Comparison of ENCODE assay signal across 9 cellular contexts in genomic region chr7:44201813-44202212, GRCh38. TPM values are rescaled to one million over a fixed set of nuclear protein-coding genes. Genes with fewer than 3 reads are reported as not detected.
DNase-seq lines count a peak whose midpoint lies in the region; TF ChIP-seq lines count a peak whose summit lies in the region.
"Had no signal": no experiment of that assay in that cellular context is flagged by ENCODE, and none has a peak within 500 bp of the region (broad histone marks: within the 10 kb centered on the region; RNA-seq: fewer than 3 reads in every experiment).

No MANE protein-coding gene starts in this region.

- DNase-seq in GM03348 (ENCODE audit: low spot score) = peak; percentile 47
- DNase-seq in RKO (ENCODE audit: low spot score) = peak; percentile 61
- DNase-seq in esophagus muscularis mucosa (ENCODE audit: extremely low spot score) = no peak
- peak; percentile 4 for DNase-seq in posterior vena cava (ENCODE audit: low spot score)
- DNase-seq in SKM-1 treated with dmso at 0.1 percent for 144 hours (lab: John Stamatoyannopoulos, UW; ENCODE audit: unreplicated experiment) = no peak
- no peak for DNase-seq in stimulated activated CD4-positive, alpha-beta T cell treated with anti-CD3 and anti-CD28 coated beads, Interleukin-4, amount 100 ng/mL, for 1 hour
- DNase-seq in NCI-H2196 treated with DMSO at 0.1 percent for 48 hours (lab: John Stamatoyannopoulos, UW; ENCODE audit: unreplicated experiment) = no peak
- DNase-seq in NCI-H748 (lab: John Stamatoyannopoulos, UW; ENCODE audit: unreplicated experiment) = no peak
- DNase-seq: central memory CD4-positive, alpha-beta T cell had no signal

- H3K9me3 ChIP-seq in esophagus muscularis mucosa = no peaks in the 10 kb centered on the region

- TF ChIP-seq CTCF in esophagus muscularis mucosa (IDR thresholded peaks at IDR 0.05) = no peak

- no peak for TF ChIP-seq EP300 in esophagus muscularis mucosa (IDR thresholded peaks at IDR 0.05)

- H3K4me3 ChIP-seq in esophagus muscularis mucosa = peak overlapping the region; percentile 94 to 98 (median 96)

- intact Hi-C loops in esophagus muscularis mucosa (cut with DNase I) = no loop called here
- intact Hi-C loops in posterior vena cava (cut with DNase I) = loop anchor here in 1 of 2 donors (5.0 kb wide), 1 partner anchor 130 kb away; no protein-coding TSS in a partner anchor

- WGBS in esophagus muscularis mucosa = 43% methylated on average over 8 of the region's 8 CpGs

- H3K36me3 ChIP-seq in esophagus muscularis mucosa = peaks cover 20 to 36% (median 28%) of the 10 kb centered on the region in 4 donors

- peak overlapping the region in 2 of 4 donors; percentile 84 to 85 for H3K27ac ChIP-seq in esophagus muscularis mucosa (replicated peaks in 1 of 4)

- peaks cover 10 to 37% (median 24%) of the 10 kb centered on the region in 4 donors for H3K4me1 ChIP-seq in esophagus muscularis mucosa

- TF ChIP-seq POLR2A in esophagus muscularis mucosa (IDR thresholded peaks at IDR 0.05; ENCODE audit: low read depth) = no peak

- H3K27me3 ChIP-seq in esophagus muscularis mucosa = no peaks in the 10 kb centered on the region

RNA-seq across cellular contexts. Expression of gene YKT6, which starts 1.0 kb away (rescaled TPM):
- total RNA-seq in esophagus muscularis mucosa (10 to 100 TPM; 49.8 to 79.5 (median 64.4) TPM), posterior vena cava (10 to 100 TPM; 56.7 to 71.8 TPM)

RNA-seq across cellular contexts. Expression of gene GCK, which starts 12.6 kb away (rescaled TPM):
- total RNA-seq in esophagus muscularis mucosa (1 to 10 TPM in 3 of 4 donors, under 1 TPM in 1; 0.75 to 2.8 (median 1.2) TPM), posterior vena cava (under 1 TPM; 0.51 to 0.81 TPM)

Comparison
In these comparisons a context has a peak if more than half of its experiments do, and no peak if none do; other contexts are left out.
1. DNase-seq: peak in GM03348 (single experiment), RKO (single experiment) and posterior vena cava (single experiment); none in esophagus muscularis mucosa (single experiment), SKM-1 treated with dmso at 0.1 percent for 144 hours (single experiment), stimulated activated CD4-positive, alpha-beta T cell treated with anti-CD3 and anti-CD28 coated beads, Interleukin-4, amount 100 ng/mL, for 1 hour (single experiment), NCI-H2196 treated with DMSO at 0.1 percent for 48 hours (single experiment) and NCI-H748 (single experiment).